ENCODE assay signal across 8 cellular contexts in the genomic region with DNA sequence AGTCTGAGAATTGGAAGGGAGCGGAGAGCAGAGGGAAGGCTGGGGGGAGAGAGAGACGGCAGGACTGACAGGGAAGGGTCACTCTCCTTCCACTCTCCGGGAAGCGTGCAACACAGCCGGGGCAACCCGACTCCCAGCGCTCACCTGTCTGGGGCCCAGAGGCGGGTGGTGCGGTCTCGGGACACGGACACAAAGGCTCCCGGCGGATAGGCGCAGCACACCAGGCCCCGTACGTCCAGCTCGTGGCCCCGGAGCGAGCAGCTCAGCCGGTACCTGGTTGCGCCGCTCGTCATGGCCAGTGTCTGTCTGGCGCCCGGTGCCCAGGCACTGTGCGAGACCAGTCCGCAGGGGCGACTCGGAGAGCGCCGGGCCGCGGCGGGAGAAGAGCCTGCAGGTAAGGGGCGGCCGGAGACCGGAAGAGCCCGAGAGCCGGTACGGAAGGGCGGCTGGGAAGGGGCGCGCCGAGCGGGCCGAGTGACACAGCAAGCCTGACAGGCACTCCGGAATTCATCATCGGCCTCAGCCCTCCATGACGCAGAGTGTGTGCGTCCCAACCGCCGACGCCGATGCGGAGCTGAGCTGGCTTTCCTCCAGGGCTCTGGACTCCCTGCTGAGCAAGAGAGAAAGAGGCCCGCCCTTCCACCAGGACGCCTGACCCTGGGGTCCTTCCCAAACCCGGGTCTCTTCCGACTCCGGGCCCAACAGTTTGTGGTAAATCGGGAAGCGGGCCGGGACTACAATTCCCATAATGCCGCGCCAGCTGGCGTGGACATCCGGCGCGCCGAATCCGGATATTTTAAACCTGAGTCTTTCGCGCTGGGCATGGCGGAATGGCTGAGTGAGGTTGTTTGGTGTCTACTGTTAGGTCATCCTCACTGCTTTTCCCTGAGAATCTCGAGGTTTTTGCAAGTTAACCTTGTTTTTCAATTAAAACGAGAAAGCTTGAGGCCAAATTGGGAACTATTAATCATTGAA. TPM values are rescaled to one million over a fixed set of nuclear protein-coding genes. Genes with fewer than 3 reads are reported as not detected.
DNase-seq lines count a peak whose midpoint lies in the region; ATAC-seq lines count a peak whose summit lies in the region.

TSS of gene PLAA (minus strand) at position 490 of the 975 bp plus-strand sequence. CDS start at position 293, 197 bp downstream.

- peak within 1 kb of the TSS; percentile 98 for H3K27ac Mint-ChIP-seq in activated CD4-positive, alpha-beta T cell treated with anti-CD3 and anti-CD28 coated beads, Interleukin-2, amount 10 ng/mL, durations not matched to agents 7 days and 5 days

- H3K9me3 Mint-ChIP-seq in activated CD4-positive, alpha-beta T cell treated with anti-CD3 and anti-CD28 coated beads, Interleukin-2, amount 10 ng/mL, durations not matched to agents 7 days and 5 days: no peaks in the 10 kb centered on the region

- CTCF ChIA-PET in activated CD4-positive, alpha-beta T cell treated with anti-CD3 and anti-CD28 coated beads, Interleukin-2, amount 10 ng/mL, durations not matched to agents 7 days and 5 days (lab: Charles Lee): interaction anchor here (0.9 to 1.2 kb wide), 4 partner anchors 11 to 54 kb away, joined by 3 to 4 read pairs (median 3); partner anchors contain the start of gene CAAP1

- H3K4me1 Mint-ChIP-seq in activated CD4-positive, alpha-beta T cell treated with anti-CD3 and anti-CD28 coated beads, Interleukin-2, amount 10 ng/mL, durations not matched to agents 7 days and 5 days: peaks cover 43% of the 10 kb centered on the region

- no peaks in the 10 kb centered on the region for H3K27me3 Mint-ChIP-seq in activated CD4-positive, alpha-beta T cell treated with anti-CD3 and anti-CD28 coated beads, Interleukin-2, amount 10 ng/mL, durations not matched to agents 7 days and 5 days

- DNase-seq in AML-193 (lab: John Stamatoyannopoulos, UW) (peak; percentile 83 to 86), NCI-H460 (ENCODE audit: extremely low read depth, low read depth) (peak; percentile 88), cortex of kidney (lab: John Stamatoyannopoulos, UW) (peak; percentile 65), left lobe of liver (ENCODE audit: low spot score) (peak; percentile 92)
- peak; percentile 89 for DNase-seq in activated CD4-positive, alpha-beta T cell treated with anti-CD3 and anti-CD28 coated beads, Interleukin-2, amount 10 ng/mL, durations not matched to agents 7 days and 5 days
- peak; percentile 78 for DNase-seq in stimulated activated CD4-positive, alpha-beta T cell treated with anti-CD3 and anti-CD28 coated beads, Interleukin-2, amount 100 ng/mL, for 4 hours (ENCODE audit: low read depth)

- H3K36me3 Mint-ChIP-seq in activated CD4-positive, alpha-beta T cell treated with anti-CD3 and anti-CD28 coated beads, Interleukin-2, amount 10 ng/mL, durations not matched to agents 7 days and 5 days (ENCODE audit: low read depth): peaks cover 28% of the 10 kb centered on the region

- ATAC-seq in GM19043 (IDR thresholded peaks at IDR 0.05; ENCODE audit: low read depth, unreplicated experiment): peak; percentile 99
- peak; percentile 97 for ATAC-seq in HG03378 (IDR thresholded peaks at IDR 0.05; ENCODE audit: unreplicated experiment)
- ATAC-seq in left lobe of liver: peak; percentile 98

- POLR2A ChIA-PET in activated CD4-positive, alpha-beta T cell treated with anti-CD3 and anti-CD28 coated beads, Interleukin-2, amount 10 ng/mL, durations not matched to agents 7 days and 5 days (lab: Charles Lee): interaction anchor here (0.5 to 2.5 kb wide), 2 partner anchors 9 to 612 kb away, joined by 3 to 9 read pairs; partner anchors contain the start of gene IFT74

- peak within 1 kb of the TSS; percentile 84 for H3K4me3 Mint-ChIP-seq in activated CD4-positive, alpha-beta T cell treated with anti-CD3 and anti-CD28 coated beads, Interleukin-2, amount 10 ng/mL, durations not matched to agents 7 days and 5 days

RNA-seq across cellular contexts. Expression of gene PLAA, which starts in this region (rescaled TPM):
- 14.7 and 22.3 TPM in 2 replicates for total RNA-seq in NCI-H460 (2014; rRNA removed; shearing (Covaris generic))
- polyA plus RNA-seq in NCI-H460 (2014; cell fraction: nucleus; rRNA removed): 12.7 and 24.3 TPM in 2 replicates
- 10 to 100 TPM; 29.0 to 33.8 TPM for total RNA-seq in activated CD4-positive, alpha-beta T cell treated with anti-CD3 and anti-CD28 coated beads, Interleukin-2, amount 10 ng/mL, durations not matched to agents 7 days and 5 days
- 12.5 TPM for total RNA-seq in left lobe of liver

Comparison
In these comparisons a context has a peak if more than half of its experiments do, and no peak if none do; other contexts are left out.
1. Peak in every context shown above with its lines: DNase-seq and ATAC-seq.